In genomic region chr11:57213282-57214086, GRCh38 we compare ENCODE assay signal across 1 cellular context.
TF ChIP-seq lines count a peak whose summit lies in the region.

No MANE protein-coding gene starts in this region.

TF ChIP-seq in K562, 482 proteins besides CTCF, POLR2A, EP300 and RAD21 (continued from another document):
- no peak for TF ChIP-seq PBX2 (CRISPR knock-in tag; IDR thresholded peaks at IDR 0.05; ENCODE audit: low read depth)
- TF ChIP-seq PBX2 (tag; conservative IDR thresholded peaks at IDR 0.05; ENCODE audit: low read depth): peak; percentile 78
- no peak for TF ChIP-seq NBN (IDR thresholded peaks at IDR 0.05; ENCODE audit: low read depth)
- peak in 1 of 2 experiments; percentile 54; a peak in 1 of 4 replicates for TF ChIP-seq RCOR1 (IDR thresholded peaks at IDR 0.05; ENCODE audit: borderline replicate concordance in 1 of 2, low read depth in 2 of 2, low read length in 2 of 2)
- no peak for TF ChIP-seq LCOR (CRISPR knock-in tag; IDR thresholded peaks at IDR 0.05)
- no peak for TF ChIP-seq SREBF2 (CRISPR knock-in tag; IDR thresholded peaks at IDR 0.05)
- TF ChIP-seq XRCC3 (IDR thresholded peaks at IDR 0.05): no peak
- TF ChIP-seq VEZF1 (CRISPR knock-in tag; IDR thresholded peaks at IDR 0.05): peak; percentile 78
- TF ChIP-seq HMBOX1 (IDR thresholded peaks at IDR 0.05): no peak
- TF ChIP-seq KDM1A (IDR thresholded peaks at IDR 0.05): peak in 1 of 2 experiments; percentile 45; a peak in 1 of 4 replicates
- TF ChIP-seq MEIS2 (IDR thresholded peaks at IDR 0.05; ENCODE audit: partially characterized antibody): peak; percentile 74
- TF ChIP-seq PKNOX1 (IDR thresholded peaks at IDR 0.05): peak; percentile 78
- TF ChIP-seq ZC3H11A (IDR thresholded peaks at IDR 0.05; ENCODE audit: low read depth, low read length): no peak
- TF ChIP-seq HDAC2 (IDR thresholded peaks at IDR 0.05): no peak
- no peak for TF ChIP-seq STAT5B (CRISPR knock-in tag; IDR thresholded peaks at IDR 0.05)
- no peak for TF ChIP-seq ZNF695 (CRISPR knock-in tag; IDR thresholded peaks at IDR 0.05)
- no peak for TF ChIP-seq TAF15 (IDR thresholded peaks at IDR 0.05; ENCODE audit: low read depth, low read length)
- TF ChIP-seq TAL1 (IDR thresholded peaks at IDR 0.05): no peak
- TF ChIP-seq SOX6 (IDR thresholded peaks at IDR 0.05): peak; percentile 57
- TF ChIP-seq SPI1 (IDR thresholded peaks at IDR 0.05; ENCODE audit: borderline replicate concordance, low read depth, low read length): peak; percentile 82
- no peak for TF ChIP-seq JUN (IDR thresholded peaks at IDR 0.05; ENCODE audit: borderline replicate concordance, low read depth, low read length)
- TF ChIP-seq JUN (CRISPR knock-in tag; IDR thresholded peaks at IDR 0.05; ENCODE audit: borderline replicate concordance): no peak
